17 cellular contexts compared by ENCODE assay signal in the genomic region with DNA sequence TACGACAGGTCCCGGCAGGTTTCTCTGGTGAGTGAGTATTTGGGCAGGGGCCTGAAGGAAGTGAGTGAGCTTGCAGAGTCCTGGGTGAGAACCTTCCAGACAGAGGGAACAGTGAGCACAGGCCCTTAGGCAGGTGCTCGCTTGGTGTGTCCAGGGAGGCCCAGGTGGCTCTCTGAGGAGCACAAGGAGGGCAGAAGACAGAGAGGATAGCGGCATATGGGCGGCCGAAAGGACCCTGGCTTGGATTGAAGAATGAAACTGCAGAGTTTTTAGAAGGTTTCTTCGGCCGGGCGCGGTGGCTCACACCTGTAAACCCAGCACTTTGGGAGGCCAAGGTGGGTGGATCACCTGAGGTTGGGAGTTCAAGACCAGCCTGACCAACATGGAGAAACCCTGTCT. TPM values are rescaled to one million over a fixed set of nuclear protein-coding genes. Genes with fewer than 3 reads are reported as not detected.
DNase-seq lines count a peak whose midpoint lies in the region; ATAC-seq and TF ChIP-seq lines count a peak whose summit lies in the region.
"Had no signal": no experiment of that assay in that cellular context is flagged by ENCODE, and none has a peak within 500 bp of the region (broad histone marks: within the 10 kb centered on the region; RNA-seq: fewer than 3 reads in every experiment).

No MANE protein-coding gene starts in this region.

- H3K4me3 ChIP-seq in HCT116 (replicated peaks in 1 of 2; ENCODE audit: low read depth in 1 of 2, low read length in 2 of 2) = no peak overlapping the region
- H3K4me3 ChIP-seq: GM12878, GM23338, PC-9, SJSA1 had no signal

- H4K20me1 ChIP-seq in HCT116 (ENCODE audit: insufficient read depth) = no peaks in the 10 kb centered on the region

- no peak for TF ChIP-seq POLR2A in HCT116 (IDR thresholded peaks at IDR 0.05; ENCODE audit: borderline replicate concordance, extremely low read depth, insufficient read depth, insufficient read length)

- no peak overlapping the region for H3K27ac ChIP-seq in HCT116 (ENCODE audit: low read depth, low read length)
- H3K27ac ChIP-seq: KMS-11, PC-9, SJSA1 had no signal

- DNase-seq in HCT116 (ENCODE audit: low read depth, low spot score) (no peak), HFFc6 (no peak), osteocyte (ENCODE audit: extremely low spot score, unreplicated experiment) (no peak), left lobe of liver (ENCODE audit: low spot score) (no peak)
- DNase-seq in activated naive CD4-positive, alpha-beta T cell treated with anti-CD3 and anti-CD28 coated beads, Interleukin-2, amount 50 U/mL, for 72 hours (ENCODE audit: low spot score in 2 of 2) = no peak
- DNase-seq: C1 segment of cervical spinal cord; CD8-positive, alpha-beta memory T cell; NCI-H187 treated with DMSO at 0.1 percent for 48 hours; NCI-H524 treated with DMSO at 0.1 percent for 48 hours; PC-9 had no signal

- no peaks in the 10 kb centered on the region for H3K9me3 Mint-ChIP-seq in HFFc6
- no peaks in the 10 kb centered on the region for H3K9me3 Mint-ChIP-seq in brain
- H3K9me3 Mint-ChIP-seq in osteocyte (ENCODE audit: unreplicated experiment) = no peaks in the 10 kb centered on the region
- no peaks in the 10 kb centered on the region for H3K9me3 Mint-ChIP-seq in activated naive CD4-positive, alpha-beta T cell treated with anti-CD3 and anti-CD28 coated beads, Interleukin-2, amount 50 U/mL, for 72 hours
- H3K9me3 Mint-ChIP-seq: CD8-positive, alpha-beta memory T cell; GM23338 had no signal

- POLR2A ChIA-PET in HCT116 (lab: Charles Lee) = no interaction called here

- no peak overlapping the region for H3K4me2 ChIP-seq in HCT116 (ENCODE audit: low read length)
- H3K4me2 ChIP-seq: GM23338, KMS-11, PC-9 had no signal

- peaks cover 15% of the 10 kb centered on the region for H3K79me2 ChIP-seq in HCT116 (ENCODE audit: insufficient read depth, low read length)

- H3K4me3 Mint-ChIP-seq in HFFc6 (no peak overlapping the region), brain (no peak overlapping the region), osteocyte (ENCODE audit: unreplicated experiment) (no peak overlapping the region)
- H3K4me3 Mint-ChIP-seq: CD8-positive, alpha-beta memory T cell; GM23338 had no signal

- peak; percentile 10; the same call in 1 of the 2 replicates for ATAC-seq in HCT116
- no peak for ATAC-seq in left lobe of liver
- no peak for ATAC-seq in activated naive CD4-positive, alpha-beta T cell treated with anti-CD3 and anti-CD28 coated beads, Interleukin-2, amount 50 U/mL, for 72 hours
- ATAC-seq in HG03139 (IDR thresholded peaks at IDR 0.05; ENCODE audit: unreplicated experiment) = no peak

- H3K27ac Mint-ChIP-seq in HFFc6 (peak overlapping the region; percentile 43), brain (peak overlapping the region in 3 of 5 experiments; percentile 13 to 42 (median 26)), osteocyte (ENCODE audit: unreplicated experiment) (peak overlapping the region; percentile 24)
- no peak overlapping the region for H3K27ac Mint-ChIP-seq in activated naive CD4-positive, alpha-beta T cell treated with anti-CD3 and anti-CD28 coated beads, Interleukin-2, amount 50 U/mL, for 72 hours
- H3K27ac Mint-ChIP-seq: GM23338 had no signal

- TF ChIP-seq CTCF in HCT116 (IDR thresholded peaks at IDR 0.05 in 2 of 3, conservative IDR thresholded peaks at IDR 0.05 in 1 of 3; ENCODE audit: borderline replicate concordance in 1 of 3, insufficient read depth in 1 of 3, low read depth in 2 of 3, low read length in 2 of 3) (no peak), HFFc6 (IDR thresholded peaks at IDR 0.05) (no peak), brain (conservative IDR thresholded peaks at IDR 0.05) (no peak), osteocyte (IDR thresholded peaks at IDR 0.05) (no peak)

- BruUV-seq in HCT116 (replicated peaks; lab: Mats Ljungman, UMichigan) = no TSS peak

- no peaks in the 10 kb centered on the region for H3K27me3 Mint-ChIP-seq in HFFc6 (ENCODE audit: insufficient read depth)
- H3K27me3 Mint-ChIP-seq in brain = no peaks in the 10 kb centered on the region
- H3K27me3 Mint-ChIP-seq in osteocyte (ENCODE audit: unreplicated experiment) = no peaks in the 10 kb centered on the region
- H3K27me3 Mint-ChIP-seq: CD8-positive, alpha-beta memory T cell had no signal

- H3K27me3 ChIP-seq in HCT116 (ENCODE audit: insufficient read depth, low read length) = no peaks in the 10 kb centered on the region
- H3K27me3 ChIP-seq: SJSA1 had no signal

- H3K9me3 ChIP-seq in HCT116 (ENCODE audit: control insufficient read depth in 1 of 2, insufficient read depth in 1 of 2, low read depth in 1 of 2, low read length in 2 of 2) = no peaks in the 10 kb centered on the region
- H3K9me3 ChIP-seq: SJSA1 had no signal

- RAD21 ChIA-PET in HCT116 (lab: Charles Lee; ENCODE audit: low non-redundant PET in 1 of 2, low total read pairs in 2 of 2, uncharacterized antibody in 2 of 2, unreplicated experiment in 2 of 2) = no interaction called here

- intact Hi-C loops in HCT116 (cut with micrococcal nuclease) = no loop called here

- H3K4me1 Mint-ChIP-seq in HFFc6 (ENCODE audit: low read depth) = peaks cover 13% of the 10 kb centered on the region
- H3K4me1 Mint-ChIP-seq in brain = peaks cover 4% of the 10 kb centered on the region
- peaks cover 4% of the 10 kb centered on the region for H3K4me1 Mint-ChIP-seq in osteocyte (ENCODE audit: unreplicated experiment)
- H3K4me1 Mint-ChIP-seq: GM23338 had no signal

- TF ChIP-seq RAD21 in HCT116 (IDR thresholded peaks at IDR 0.05; ENCODE audit: low read depth) = no peak

- no peak overlapping the region for H2AFZ ChIP-seq in HCT116 (ENCODE audit: low read depth, low read length, poor library complexity, severe bottlenecking)
- H2AFZ ChIP-seq: GM23338, PC-9 had no signal

- no peak overlapping the region for H3K9ac ChIP-seq in HCT116 (ENCODE audit: low read length)
- H3K9ac ChIP-seq: KMS-11 had no signal

- H3K36me3 Mint-ChIP-seq in HFFc6 (ENCODE audit: low read depth) = peaks cover 24% of the 10 kb centered on the region
- H3K36me3 Mint-ChIP-seq in brain = peaks cover 33% of the 10 kb centered on the region
- H3K36me3 Mint-ChIP-seq in osteocyte (ENCODE audit: unreplicated experiment) = peaks cover 33% of the 10 kb centered on the region
- peaks cover 8 to 19% of the 10 kb centered on the region in 2 donors for H3K36me3 Mint-ChIP-seq in activated naive CD4-positive, alpha-beta T cell treated with anti-CD3 and anti-CD28 coated beads, Interleukin-2, amount 50 U/mL, for 72 hours

- H3K4me1 ChIP-seq in HCT116 (ENCODE audit: control insufficient read depth in 1 of 2, insufficient read depth in 2 of 2, low read length in 2 of 2) = peaks cover 0 to 4% of the 10 kb centered on the region in 2 experiments; a peak in 2 of 4 replicates

- H3K36me3 ChIP-seq in HCT116 (ENCODE audit: control insufficient read depth in 1 of 2, insufficient read depth in 2 of 2, low read length in 2 of 2) = peaks cover 21 to 24% of the 10 kb centered on the region in 2 experiments; a peak in 3 of 4 replicates

- CTCF ChIA-PET in HCT116 (lab: Charles Lee) = no interaction called here

- H3K9me2 ChIP-seq in HCT116 (ENCODE audit: insufficient read depth) = no peaks in the 10 kb centered on the region

TF ChIP-seq in HCT116, 20 proteins besides CTCF, POLR2A, EP300 and RAD21 (continues in another document):
- TF ChIP-seq SP1 (IDR thresholded peaks at IDR 0.05; ENCODE audit: low read depth) (no peak), EZH2 (IDR thresholded peaks at IDR 0.05) (no peak)

RNA-seq across cellular contexts. Expression of gene DRG2, which starts 6.7 kb away (rescaled TPM):
- total RNA-seq in HCT116 (2021; ENCODE audit: unreplicated experiment) (41.0 TPM), osteocyte (40.8 and 41.2 TPM in 2 replicates), left lobe of liver (13.0 TPM)
- polyA plus RNA-seq in HCT116 (2012) = 32.5 and 34.5 TPM in 2 replicates
- 10 to 100 TPM; 30.6 to 38.1 (median 33.7) TPM for total RNA-seq in HFFc6 (2021; fragmentation: NEBNext Ultra II Directional; extraction: Animal tissue kit (Norgen Biotek cat#: 25700))
- 62.1 TPM for polyA plus RNA-seq in brain (ENCODE audit: insufficient read depth, low read depth, low replicate concordance)
- total RNA-seq in activated naive CD4-positive, alpha-beta T cell treated with anti-CD3 and anti-CD28 coated beads, Interleukin-2, amount 50 U/mL, for 72 hours = 10 to 100 TPM; 41.3 to 49.2 TPM

RNA-seq across cellular contexts. Expression of gene MYO15A, which starts 14.1 kb away (rescaled TPM):
- total RNA-seq in HCT116 (2021; ENCODE audit: unreplicated experiment) (2.8 TPM), osteocyte (0.21 and 0.37 TPM in 2 replicates), left lobe of liver (6.0 TPM)
- 5.4 and 5.7 TPM in 2 replicates for polyA plus RNA-seq in HCT116 (2012)
- under 1 TPM in 4 of 6 experiments, not detected in 2; 0.12 to 0.20 (median 0.16) TPM for total RNA-seq in HFFc6 (2021; fragmentation: NEBNext Ultra II Directional; extraction: Animal tissue kit (Norgen Biotek cat#: 25700))
- polyA plus RNA-seq in brain (ENCODE audit: insufficient read depth, low read depth, low replicate concordance) = 1.2 TPM
- 1 to 10 TPM; 1.0 to 1.2 TPM for total RNA-seq in activated naive CD4-positive, alpha-beta T cell treated with anti-CD3 and anti-CD28 coated beads, Interleukin-2, amount 50 U/mL, for 72 hours
- total RNA-seq: M059J, SJSA1 had no signal

RNA-seq across cellular contexts. Expression of gene GID4, which starts 55.2 kb away (rescaled TPM):
- total RNA-seq in HCT116 (2021; ENCODE audit: unreplicated experiment) = 10.8 TPM
- 6.5 and 7.2 TPM in 2 replicates for polyA plus RNA-seq in HCT116 (2012)
- 10 to 100 TPM in 2 of 6 experiments, 1 to 10 TPM in 4; 8.6 to 11.9 (median 9.5) TPM for total RNA-seq in HFFc6 (2021; fragmentation: NEBNext Ultra II Directional; extraction: Animal tissue kit (Norgen Biotek cat#: 25700))
- 9.5 TPM for polyA plus RNA-seq in brain (ENCODE audit: insufficient read depth, low read depth, low replicate concordance)
- total RNA-seq in osteocyte = 9.2 and 12.9 TPM in 2 replicates
- total RNA-seq in left lobe of liver = 5.6 TPM
- total RNA-seq in activated naive CD4-positive, alpha-beta T cell treated with anti-CD3 and anti-CD28 coated beads, Interleukin-2, amount 50 U/mL, for 72 hours = 1 to 10 TPM; 5.8 to 8.1 TPM

RNA-seq across cellular contexts. Expression of gene ATPAF2, which starts 55.4 kb away (rescaled TPM):
- total RNA-seq in HCT116 (2021; ENCODE audit: unreplicated experiment) = 46.1 TPM
- polyA plus RNA-seq in HCT116 (2012) = 22.9 and 31.0 TPM in 2 replicates
- 10 to 100 TPM; 21.5 to 28.4 (median 23.1) TPM for total RNA-seq in HFFc6 (2021; fragmentation: NEBNext Ultra II Directional; extraction: Animal tissue kit (Norgen Biotek cat#: 25700))
- polyA plus RNA-seq in brain (ENCODE audit: insufficient read depth, low read depth, low replicate concordance) = 41.0 TPM
- total RNA-seq in osteocyte = 21.8 and 26.6 TPM in 2 replicates
- 25.9 TPM for total RNA-seq in left lobe of liver
- total RNA-seq in activated naive CD4-positive, alpha-beta T cell treated with anti-CD3 and anti-CD28 coated beads, Interleukin-2, amount 50 U/mL, for 72 hours = 10 to 100 TPM; 32.2 to 35.0 TPM

Comparison
In these comparisons a context has a peak if more than half of its experiments do, and no peak if none do; other contexts are left out.
1. H3K27ac Mint-ChIP-seq: peak in HFFc6 (single experiment), brain (3 of 5) and osteocyte (single experiment); none in activated naive CD4-positive, alpha-beta T cell treated with anti-CD3 and anti-CD28 coated beads, Interleukin-2, amount 50 U/mL, for 72 hours (0 of 2).